ENCODE assay signal across 16 cellular contexts in the genomic region with DNA sequence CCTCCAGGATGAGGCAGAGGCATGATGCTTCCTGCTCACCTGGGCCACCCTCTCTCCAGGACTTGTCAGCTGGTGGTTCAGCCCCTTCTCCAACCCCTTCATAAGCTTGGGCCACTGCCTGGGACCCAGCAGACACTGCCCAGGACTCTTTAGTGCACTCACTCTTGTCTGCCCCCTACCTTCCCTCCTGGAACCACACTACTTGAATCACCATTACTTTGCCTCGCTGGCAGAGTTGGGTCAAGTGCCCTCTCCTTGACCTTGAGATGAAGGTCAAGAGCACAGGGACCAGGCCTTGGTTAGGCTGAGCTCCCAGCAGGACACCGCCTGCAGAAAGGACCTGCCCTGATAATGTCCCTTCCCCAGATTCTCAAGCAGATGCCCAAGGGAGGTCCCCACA. TPM values are rescaled to one million over a fixed set of nuclear protein-coding genes. Genes with fewer than 3 reads are reported as not detected.
DNase-seq lines count a peak whose midpoint lies in the region; ATAC-seq, FAIRE-seq and TF ChIP-seq lines count a peak whose summit lies in the region.
"Had no signal": no experiment of that assay in that cellular context is flagged by ENCODE, and none has a peak within 500 bp of the region (broad histone marks: within the 10 kb centered on the region; RNA-seq: fewer than 3 reads in every experiment).

No MANE protein-coding gene starts in this region.

- no peaks in the 10 kb centered on the region for H3K79me2 ChIP-seq in GM12878 (ENCODE audit: control insufficient read depth, insufficient read depth, low read length)

- RAD21 ChIA-PET in GM12878 (lab: Charles Lee; ENCODE audit: unreplicated experiment), result interaction anchor here (0.6 kb wide), 2 partner anchors 9 to 523 kb away, joined by 3 read pairs; partner anchors contain the start of gene ENDOG

- POLR2A ChIA-PET in GM12878 (lab: Charles Lee), result no interaction called here
- POLR2A ChIA-PET in CD4-positive, alpha-beta T cell (lab: Charles Lee), result no interaction called here

- no peak for ATAC-seq in GM12878
- peak in 1 of 2 donors; percentile 7 for ATAC-seq in stimulated activated naive B cell treated with anti-CD40 and anti-IgM and Interleukin-4, amounts not matched to agents 10 μg/mL and 1 μg/mL and 100 μg/mL, for 72 hours (replicated peaks)
- ATAC-seq in CD4-positive, alpha-beta T cell (ENCODE audit: poor library complexity), result no peak
- ATAC-seq: activated T-cell treated with anti-CD3 and anti-CD28 coated beads, Interleukin-2, amount 50 U/mL, for 4 hours had no signal

- H3K27me3 Mint-ChIP-seq in activated T-cell treated with anti-CD3 and anti-CD28 coated beads, Interleukin-2, amount 50 U/mL, for 24 hours, result no peaks in the 10 kb centered on the region
- H3K27me3 Mint-ChIP-seq in stimulated activated naive B cell treated with anti-CD40 and anti-IgM and Interleukin-4, amounts not matched to agents 10 μg/mL and 1 μg/mL and 100 μg/mL, for 72 hours, result no peaks in the 10 kb centered on the region
- H3K27me3 Mint-ChIP-seq in CD4-positive, alpha-beta T cell, result no peaks in the 10 kb centered on the region
- H3K27me3 Mint-ChIP-seq: activated CD4-positive, alpha-beta T cell treated with anti-CD3 and anti-CD28 coated beads, Interleukin-2, amount 10 ng/mL, durations not matched to agents 24 days and 14 days had no signal

- no peaks in the 10 kb centered on the region for H3K4me1 ChIP-seq in GM12878 (ENCODE audit: control insufficient read depth, insufficient read depth, low read length)
- H3K4me1 ChIP-seq: right atrium auricular region had no signal

- no peak for FAIRE-seq in GM12878 (lab: Jason Lieb, UNC)
- FAIRE-seq: A204.1 had no signal

- TF ChIP-seq EP300 in GM12878 (IDR thresholded peaks at IDR 0.05; ENCODE audit: borderline replicate concordance in 1 of 2, control insufficient read depth in 1 of 2, low read depth in 2 of 2, low read length in 2 of 2), result no peak

- peak overlapping the region; percentile 7 for H3K27ac Mint-ChIP-seq in activated T-cell treated with anti-CD3 and anti-CD28 coated beads, Interleukin-2, amount 50 U/mL, for 24 hours
- H3K27ac Mint-ChIP-seq in stimulated activated naive B cell treated with anti-CD40 and anti-IgM and Interleukin-4, amounts not matched to agents 10 μg/mL and 1 μg/mL and 100 μg/mL, for 72 hours, result peak overlapping the region; percentile 33
- H3K27ac Mint-ChIP-seq in CD4-positive, alpha-beta T cell, result no peak overlapping the region
- H3K27ac Mint-ChIP-seq: activated CD4-positive, alpha-beta T cell treated with anti-CD3 and anti-CD28 coated beads, Interleukin-2, amount 10 ng/mL, durations not matched to agents 24 days and 14 days had no signal

- no peak for TF ChIP-seq POLR2A in GM12878 (IDR thresholded peaks at IDR 0.05; ENCODE audit: low read depth, low read length)
- TF ChIP-seq POLR2A in lower leg skin (IDR thresholded peaks at IDR 0.05), result no peak

- in situ Hi-C loops in GM12878 (cut with MboI), result no loop called here

- H3K9me3 Mint-ChIP-seq in activated T-cell treated with anti-CD3 and anti-CD28 coated beads, Interleukin-2, amount 50 U/mL, for 24 hours, result no peaks in the 10 kb centered on the region
- H3K9me3 Mint-ChIP-seq in stimulated activated naive B cell treated with anti-CD40 and anti-IgM and Interleukin-4, amounts not matched to agents 10 μg/mL and 1 μg/mL and 100 μg/mL, for 72 hours, result no peaks in the 10 kb centered on the region
- H3K9me3 Mint-ChIP-seq in CD4-positive, alpha-beta T cell, result no peaks in the 10 kb centered on the region
- H3K9me3 Mint-ChIP-seq: activated CD4-positive, alpha-beta T cell treated with anti-CD3 and anti-CD28 coated beads, Interleukin-2, amount 10 ng/mL, durations not matched to agents 24 days and 14 days; activated T-cell treated with anti-CD3 and anti-CD28 coated beads, Interleukin-2, amount 50 U/mL, for 4 hours had no signal

- SMC1A ChIA-PET in GM12878 (lab: Charles Lee; ENCODE audit: uncharacterized antibody, unreplicated experiment), result no interaction called here

- no peaks in the 10 kb centered on the region for H3K27me3 ChIP-seq in GM12878 (replicated peaks in 1 of 2; ENCODE audit: control insufficient read depth in 2 of 2, insufficient read depth in 2 of 2, low read length in 1 of 2)
- H3K27me3 ChIP-seq in CD4-positive, alpha-beta T cell (ENCODE audit: control insufficient read depth, insufficient read depth, low read length), result no peaks in the 10 kb centered on the region
- H3K27me3 ChIP-seq: neutrophil, right atrium auricular region had no signal

- DNase-seq in activated T-cell treated with anti-CD3 and anti-CD28 coated beads, Interleukin-2, amount 50 U/mL, for 24 hours, result no peak
- DNase-seq in activated T-cell treated with anti-CD3 and anti-CD28 coated beads, Interleukin-2, amount 50 U/mL, for 48 hours, result no peak
- DNase-seq in GM12878 (ENCODE audit: low read depth, low spot score), result no peak
- DNase-seq in stimulated activated naive B cell treated with anti-CD40 and anti-IgM and Interleukin-4, amounts not matched to agents 10 μg/mL and 1 μg/mL and 100 μg/mL, for 72 hours, result no peak
- no peak for DNase-seq in CD4-positive, alpha-beta T cell
- DNase-seq in lower leg skin (ENCODE audit: low spot score in 2 of 2), result no peak
- DNase-seq: activated CD4-positive, alpha-beta T cell treated with anti-CD3 and anti-CD28 coated beads, Interleukin-2, amount 10 ng/mL, durations not matched to agents 24 days and 14 days; activated T-cell treated with anti-CD3 and anti-CD28 coated beads, Interleukin-2, amount 50 U/mL, for 4 hours; erythroblast; NCI-H1436 treated with DMSO at 0.1 percent for 48 hours; NCI-H345; T1000 had no signal

- H3K36me3 ChIP-seq in GM12878 (ENCODE audit: control insufficient read depth in 2 of 2, insufficient read depth in 2 of 2, low read length in 1 of 2), result peaks cover 10 to 16% of the 10 kb centered on the region in 2 experiments; a peak in 3 of 4 replicates

- no peaks in the 10 kb centered on the region for H3K4me1 Mint-ChIP-seq in activated T-cell treated with anti-CD3 and anti-CD28 coated beads, Interleukin-2, amount 50 U/mL, for 24 hours (ENCODE audit: low read depth)
- H3K4me1 Mint-ChIP-seq in stimulated activated naive B cell treated with anti-CD40 and anti-IgM and Interleukin-4, amounts not matched to agents 10 μg/mL and 1 μg/mL and 100 μg/mL, for 72 hours, result peaks cover 4 to 18% of the 10 kb centered on the region in 2 donors
- no peaks in the 10 kb centered on the region for H3K4me1 Mint-ChIP-seq in CD4-positive, alpha-beta T cell (ENCODE audit: low read depth)
- H3K4me1 Mint-ChIP-seq: activated CD4-positive, alpha-beta T cell treated with anti-CD3 and anti-CD28 coated beads, Interleukin-2, amount 10 ng/mL, durations not matched to agents 24 days and 14 days had no signal

- H3K9me3 ChIP-seq in GM12878 (replicated peaks; ENCODE audit: control insufficient read depth, insufficient read depth, low read length), result no peaks in the 10 kb centered on the region
- no peaks in the 10 kb centered on the region for H3K9me3 ChIP-seq in CD4-positive, alpha-beta T cell (ENCODE audit: control insufficient read depth, low read length)
- H3K9me3 ChIP-seq: neutrophil, right atrium auricular region had no signal

- BruUV-seq in GM12878 (replicated peaks; lab: Mats Ljungman, UMichigan), result TSS peak; percentile 59

- no peak overlapping the region for H3K4me2 ChIP-seq in GM12878 (ENCODE audit: control insufficient read depth, insufficient read depth)

- H3K36me3 Mint-ChIP-seq in activated T-cell treated with anti-CD3 and anti-CD28 coated beads, Interleukin-2, amount 50 U/mL, for 24 hours (ENCODE audit: low read depth), result peaks cover 32% of the 10 kb centered on the region
- H3K36me3 Mint-ChIP-seq in stimulated activated naive B cell treated with anti-CD40 and anti-IgM and Interleukin-4, amounts not matched to agents 10 μg/mL and 1 μg/mL and 100 μg/mL, for 72 hours, result peaks cover 20 to 38% of the 10 kb centered on the region in 2 donors
- H3K36me3 Mint-ChIP-seq in CD4-positive, alpha-beta T cell (ENCODE audit: low read depth), result peaks cover 28% of the 10 kb centered on the region

- no peak overlapping the region for H3K9ac ChIP-seq in GM12878 (ENCODE audit: control insufficient read depth, insufficient read depth, low read length)

- H4K20me1 ChIP-seq in GM12878 (ENCODE audit: control insufficient read depth, insufficient read depth), result no peaks in the 10 kb centered on the region

- TF ChIP-seq CTCF in GM12878 (IDR thresholded peaks at IDR 0.05 in 2 of 3, conservative IDR thresholded peaks at IDR 0.05 in 1 of 3; ENCODE audit: control insufficient read depth in 2 of 3, extremely low read depth in 1 of 3, insufficient read depth in 1 of 3, low read depth in 3 of 3, low read length in 3 of 3) (0 out of 6 replicates have a peak, but pooled peaks of 1 of the 3 experiments have one; percentile 6), lower leg skin (IDR thresholded peaks at IDR 0.05) (no peak)
- TF ChIP-seq CTCF in CD4-positive, alpha-beta T cell (IDR thresholded peaks at IDR 0.05), result no peak

- no peak overlapping the region for H2AFZ ChIP-seq in GM12878 (ENCODE audit: control insufficient read depth, low read depth, low read length)

- H3K4me3 ChIP-seq in GM12878 (no peak overlapping the region), lower leg skin (ENCODE audit: low read depth, poor library complexity, severe bottlenecking) (no peak overlapping the region)
- H3K4me3 ChIP-seq: coronary artery, right atrium auricular region had no signal

- 97% methylated on average over 2 of the region's 2 CpGs for WGBS in GM12878 (ENCODE audit: insufficient coverage, insufficient replicate concordance, low lambda C conversion rate, missing lambda C conversion rate)
- WGBS in lower leg skin, 2 donors, result 61 to 100% methylated on average over 2 of the region's 2 CpGs

- intact Hi-C loops in GM12878 (cut with micrococcal nuclease; ENCODE audit: unreplicated experiment) (loop anchor here (10.0 kb wide), 1 partner anchor 165 kb away; no protein-coding TSS in a partner anchor), lower leg skin (cut with DNase I; ENCODE audit: low total_unique reads) (no loop called here)
- intact Hi-C loops in CD4-positive, alpha-beta T cell (cut with DNase I, micrococcal nuclease), result no loop called here

- no peak overlapping the region for H3K27ac ChIP-seq in GM12878 (ENCODE audit: control insufficient read depth, insufficient read depth)
- H3K27ac ChIP-seq in CD4-positive, alpha-beta T cell (ENCODE audit: low read depth, low read length), result no peak overlapping the region
- H3K27ac ChIP-seq: coronary artery, neutrophil, right atrium auricular region had no signal

- no peak overlapping the region for H3K4me3 Mint-ChIP-seq in activated T-cell treated with anti-CD3 and anti-CD28 coated beads, Interleukin-2, amount 50 U/mL, for 24 hours
- H3K4me3 Mint-ChIP-seq in stimulated activated naive B cell treated with anti-CD40 and anti-IgM and Interleukin-4, amounts not matched to agents 10 μg/mL and 1 μg/mL and 100 μg/mL, for 72 hours, result no peak overlapping the region
- no peak overlapping the region for H3K4me3 Mint-ChIP-seq in CD4-positive, alpha-beta T cell
- H3K4me3 Mint-ChIP-seq: activated CD4-positive, alpha-beta T cell treated with anti-CD3 and anti-CD28 coated beads, Interleukin-2, amount 10 ng/mL, durations not matched to agents 24 days and 14 days; activated T-cell treated with anti-CD3 and anti-CD28 coated beads, Interleukin-2, amount 50 U/mL, for 4 hours had no signal

- TF ChIP-seq RAD21 in GM12878 (IDR thresholded peaks at IDR 0.05; ENCODE audit: insufficient read depth, low read depth, low read length), result no peak

- CTCF ChIA-PET in GM12878 (lab: Yijun Ruan, JAX), result interaction anchor here (0.6 to 1.0 kb wide), 3 partner anchors 8 to 346 kb away, joined by 3 to 5 read pairs (median 3); partner anchors contain the start of genes ENDOG and PKN3
- CTCF ChIA-PET in CD4-positive, alpha-beta T cell (lab: Charles Lee), result no interaction called here

RNA-seq across cellular contexts. Expression of gene ENDOG, which starts 8.5 kb away (rescaled TPM):
- 4.7 and 5.3 TPM in 2 replicates for total RNA-seq in GM12878 (2013; cell fraction: nucleolus; rRNA removed)
- 22.1 and 29.2 TPM in 2 replicates for total RNA-seq in GM12878 (2014; rRNA removed)
- 4.8 and 5.8 TPM in 2 replicates for total RNA-seq in GM12878 (2014; rRNA removed; fragmentation: Illumina TruSeq; extraction: Trizol)
- 28.1 and 28.2 TPM in 2 replicates for total RNA-seq in GM12878 (2021)
- 3.2 TPM for polyA plus RNA-seq in GM12878 (2011; ENCODE audit: low read depth)
- 6.6 and 12.2 TPM in 2 replicates for polyA plus RNA-seq in GM12878 (2011; rRNA removed)
- 18.4 and 36.3 TPM in 2 replicates for polyA plus RNA-seq in GM12878 (2011; cell fraction: cytosol; rRNA removed)
- polyA plus RNA-seq in GM12878 (2011; cell fraction: nucleus; rRNA removed), result 22.1 and 25.7 TPM in 2 replicates
- polyA plus RNA-seq in GM12878 (2012), result 7.6 and 8.4 TPM in 2 replicates
- polyA plus RNA-seq in GM12878 (2014; fragmentation: Illumina TruSeq; extraction: Trizol), result 1.0 and 3.2 TPM in 2 replicates
- 1 to 10 TPM in 1 of 2 experiments, under 1 TPM in 1; 0.84 to 1.8 TPM for polyA plus RNA-seq in GM12878 (2014; fragmentation: Nextera tagmentation; extraction: Ambion mirVana)
- polyA plus RNA-seq in GM12878 (2014; rRNA removed), result 24.9 and 31.4 TPM in 2 replicates
- 10 to 100 TPM in 1 of 2 experiments, under 1 TPM in 1; 0.92 to 19.3 TPM for polyA plus RNA-seq in GM12878 (2016; fragmentation: Nextera tagmentation; extraction: Ambion mirVana)
- polyA minus RNA-seq in GM12878 (2011; rRNA and poly(A)+ RNA removed), result 7.0 and 8.1 TPM in 2 replicates
- 5.8 and 8.3 TPM in 2 replicates for polyA minus RNA-seq in GM12878 (2011; cell fraction: cytosol; rRNA and poly(A)+ RNA removed)
- 4.4 and 7.0 TPM in 2 replicates for polyA minus RNA-seq in GM12878 (2011; cell fraction: nucleus; rRNA and poly(A)+ RNA removed)
- 1 to 10 TPM; 3.2 to 3.7 TPM for total RNA-seq in CD4-positive, alpha-beta T cell
- total RNA-seq in lower leg skin, result 10 to 100 TPM; 12.5 to 34.7 (median 25.5) TPM

RNA-seq across cellular contexts. Expression of gene SPOUT1, which starts 19.8 kb away (rescaled TPM):
- total RNA-seq in GM12878 (2013; cell fraction: nucleolus; rRNA removed), result 33.4 and 38.6 TPM in 2 replicates
- 40.5 and 49.2 TPM in 2 replicates for total RNA-seq in GM12878 (2014; rRNA removed)
- 14.3 and 17.3 TPM in 2 replicates for total RNA-seq in GM12878 (2014; rRNA removed; fragmentation: Illumina TruSeq; extraction: Trizol)
- total RNA-seq in GM12878 (2021), result 75.0 and 77.8 TPM in 2 replicates
- polyA plus RNA-seq in GM12878 (2011; ENCODE audit: low read depth), result 17.2 TPM
- 21.7 and 48.0 TPM in 2 replicates for polyA plus RNA-seq in GM12878 (2011; rRNA removed)
- 57.9 and 63.5 TPM in 2 replicates for polyA plus RNA-seq in GM12878 (2011; cell fraction: cytosol; rRNA removed)
- polyA plus RNA-seq in GM12878 (2011; cell fraction: nucleus; rRNA removed), result 156 and 204 TPM in 2 replicates
- 30.1 and 30.2 TPM in 2 replicates for polyA plus RNA-seq in GM12878 (2012)
- polyA plus RNA-seq in GM12878 (2014; fragmentation: Illumina TruSeq; extraction: Trizol), result 5.0 and 22.6 TPM in 2 replicates
- 10 to 100 TPM in 1 of 2 experiments, 1 to 10 TPM in 1; 5.7 to 16.4 TPM for polyA plus RNA-seq in GM12878 (2014; fragmentation: Nextera tagmentation; extraction: Ambion mirVana)
- 40.7 and 49.1 TPM in 2 replicates for polyA plus RNA-seq in GM12878 (2014; rRNA removed)
- polyA plus RNA-seq in GM12878 (2016; fragmentation: Nextera tagmentation; extraction: Ambion mirVana), result 10 to 100 TPM; 85.2 to 95.0 TPM
- polyA minus RNA-seq in GM12878 (2011; rRNA and poly(A)+ RNA removed), result 26.3 and 30.0 TPM in 2 replicates
- polyA minus RNA-seq in GM12878 (2011; cell fraction: cytosol; rRNA and poly(A)+ RNA removed), result 16.0 and 22.5 TPM in 2 replicates
- 16.1 and 25.9 TPM in 2 replicates for polyA minus RNA-seq in GM12878 (2011; cell fraction: nucleus; rRNA and poly(A)+ RNA removed)
- 10 to 100 TPM; 22.2 to 27.6 TPM for total RNA-seq in CD4-positive, alpha-beta T cell
- 10 to 100 TPM; 15.0 to 41.5 (median 32.3) TPM for total RNA-seq in lower leg skin

RNA-seq across cellular contexts. Expression of gene TBC1D13, which starts 22.8 kb away (rescaled TPM):
- 12.2 and 12.5 TPM in 2 replicates for total RNA-seq in GM12878 (2013; cell fraction: nucleolus; rRNA removed)
- total RNA-seq in GM12878 (2014; rRNA removed) (9.2 and 10.8 TPM in 2 replicates), GM12878 (2014; rRNA removed; fragmentation: Illumina TruSeq; extraction: Trizol) (6.3 and 7.1 TPM in 2 replicates), GM12878 (2021) (18.7 and 20.5 TPM in 2 replicates), lower leg skin (10 to 100 TPM in 3 of 4 donors, 1 to 10 TPM in 1; 5.0 to 14.8 (median 12.8) TPM)
- polyA plus RNA-seq in GM12878 (2011; ENCODE audit: low read depth), result 28.7 TPM
- polyA plus RNA-seq in GM12878 (2011; rRNA removed) (9.5 and 21.2 TPM in 2 replicates), GM12878 (2014; fragmentation: Illumina TruSeq; extraction: Trizol) (16.3 and 22.1 TPM in 2 replicates), GM12878 (2014; fragmentation: Nextera tagmentation; extraction: Ambion mirVana) (1 to 10 TPM; 3.0 to 3.1 TPM), GM12878 (2014; rRNA removed) (16.7 and 19.1 TPM in 2 replicates), GM12878 (2016; fragmentation: Nextera tagmentation; extraction: Ambion mirVana) (10 to 100 TPM; 22.2 to 23.1 TPM)
- polyA plus RNA-seq in GM12878 (2011; cell fraction: cytosol; rRNA removed), result 20.5 and 22.0 TPM in 2 replicates
- polyA plus RNA-seq in GM12878 (2011; cell fraction: nucleus; rRNA removed), result 25.1 and 27.1 TPM in 2 replicates
- 11.4 and 15.1 TPM in 2 replicates for polyA plus RNA-seq in GM12878 (2012)
- polyA minus RNA-seq in GM12878 (2011; rRNA and poly(A)+ RNA removed), result 12.2 and 15.4 TPM in 2 replicates
- polyA minus RNA-seq in GM12878 (2011; cell fraction: cytosol; rRNA and poly(A)+ RNA removed), result 5.1 and 6.0 TPM in 2 replicates
- 6.4 and 12.7 TPM in 2 replicates for polyA minus RNA-seq in GM12878 (2011; cell fraction: nucleus; rRNA and poly(A)+ RNA removed)
- 10 to 100 TPM; 25.4 to 28.7 TPM for total RNA-seq in CD4-positive, alpha-beta T cell

RNA-seq across cellular contexts. Expression of gene ZER1, which starts 38.1 kb away (rescaled TPM):
- total RNA-seq in GM12878 (2013; cell fraction: nucleolus; rRNA removed), result 15.8 and 23.2 TPM in 2 replicates
- total RNA-seq in GM12878 (2014; rRNA removed) (8.9 and 11.2 TPM in 2 replicates), GM12878 (2014; rRNA removed; fragmentation: Illumina TruSeq; extraction: Trizol) (3.6 and 3.8 TPM in 2 replicates), GM12878 (2021) (14.0 and 14.7 TPM in 2 replicates), lower leg skin (100 to 1,000 TPM in 1 of 4 donors, 10 to 100 TPM in 3; 66.5 to 104 (median 73.2) TPM)
- polyA plus RNA-seq in GM12878 (2011; ENCODE audit: low read depth), result 5.7 TPM
- polyA plus RNA-seq in GM12878 (2011; rRNA removed) (6.7 and 16.9 TPM in 2 replicates), GM12878 (2014; fragmentation: Illumina TruSeq; extraction: Trizol) (2.2 and 5.8 TPM in 2 replicates), GM12878 (2014; fragmentation: Nextera tagmentation; extraction: Ambion mirVana) (under 1 TPM; 0.32 to 0.47 TPM), GM12878 (2014; rRNA removed) (14.5 and 14.7 TPM in 2 replicates), GM12878 (2016; fragmentation: Nextera tagmentation; extraction: Ambion mirVana) (1 to 10 TPM; 7.4 to 8.4 TPM)
- 23.0 and 24.0 TPM in 2 replicates for polyA plus RNA-seq in GM12878 (2011; cell fraction: cytosol; rRNA removed)
- 40.8 and 44.1 TPM in 2 replicates for polyA plus RNA-seq in GM12878 (2011; cell fraction: nucleus; rRNA removed)
- polyA plus RNA-seq in GM12878 (2012), result 12.3 and 13.8 TPM in 2 replicates
- 11.0 and 19.2 TPM in 2 replicates for polyA minus RNA-seq in GM12878 (2011; rRNA and poly(A)+ RNA removed)
- 8.7 and 10.1 TPM in 2 replicates for polyA minus RNA-seq in GM12878 (2011; cell fraction: cytosol; rRNA and poly(A)+ RNA removed)
- polyA minus RNA-seq in GM12878 (2011; cell fraction: nucleus; rRNA and poly(A)+ RNA removed), result 7.0 and 11.6 TPM in 2 replicates
- total RNA-seq in CD4-positive, alpha-beta T cell, result 10 to 100 TPM; 25.4 to 32.6 TPM
